ENCODE assay signal across 1 cellular context in genomic region chr13:26253787-26254582, GRCh38.
TF ChIP-seq lines count a peak whose summit lies in the region.

TSS of gene CDK8 (plus strand) at chr13:26254129. CDS start at chr13:26254642, 513 bp downstream.

TF ChIP-seq in HepG2, 621 proteins besides CTCF, POLR2A, EP300 and RAD21 (continued from another document and continues in another):
- TF ChIP-seq MBD4 (IDR thresholded peaks at IDR 0.05; ENCODE audit: borderline replicate concordance, low read length): no peak
- no peak for TF ChIP-seq KDM3A (CRISPR knock-in tag; IDR thresholded peaks at IDR 0.05; ENCODE audit: low read depth)
- no peak for TF ChIP-seq CENPT (CRISPR knock-in tag; IDR thresholded peaks at IDR 0.05; ENCODE audit: low read depth)
- TF ChIP-seq CHD4 (IDR thresholded peaks at IDR 0.05; ENCODE audit: borderline replicate concordance, low read length): no peak
- no peak for TF ChIP-seq SMARCC2 (IDR thresholded peaks at IDR 0.05)
- no peak for TF ChIP-seq NFE2L1 (CRISPR knock-in tag; IDR thresholded peaks at IDR 0.05; ENCODE audit: borderline replicate concordance)
- no peak for TF ChIP-seq ARHGAP35 (CRISPR knock-in tag; IDR thresholded peaks at IDR 0.05; ENCODE audit: borderline replicate concordance)
- TF ChIP-seq PBX3 (CRISPR knock-in tag; IDR thresholded peaks at IDR 0.05; ENCODE audit: borderline replicate concordance): no peak
- TF ChIP-seq ZNF230 (CRISPR knock-in tag; IDR thresholded peaks at IDR 0.05): peak; percentile 56; the same call in 1 of the 2 replicates
- no peak for TF ChIP-seq ATF7 (IDR thresholded peaks at IDR 0.05)
- TF ChIP-seq ATF7 (CRISPR knock-in tag; IDR thresholded peaks at IDR 0.05): no peak
- no peak for TF ChIP-seq PBX2 (CRISPR knock-in tag; IDR thresholded peaks at IDR 0.05)
- TF ChIP-seq KDM5B (CRISPR knock-in tag; IDR thresholded peaks at IDR 0.05; ENCODE audit: borderline replicate concordance): peak; percentile 30; the same call in 1 of the 2 replicates
- TF ChIP-seq ZNF580 (CRISPR knock-in tag; IDR thresholded peaks at IDR 0.05; ENCODE audit: borderline replicate concordance, low read depth): no peak
- TF ChIP-seq ZNF879 (CRISPR knock-in tag; IDR thresholded peaks at IDR 0.05): no peak
- peak; percentile 49; the same call in 1 of the 2 replicates for TF ChIP-seq ZFP36L1 (CRISPR knock-in tag; IDR thresholded peaks at IDR 0.05)
- TF ChIP-seq ZNF781 (CRISPR knock-in tag; IDR thresholded peaks at IDR 0.05; ENCODE audit: borderline replicate concordance, not compliant biosample characterization): no peak
- peak; percentile 86 for TF ChIP-seq SP5 (CRISPR knock-in tag; IDR thresholded peaks at IDR 0.05; ENCODE audit: borderline replicate concordance, low read depth)
- no peak for TF ChIP-seq CBX2 (IDR thresholded peaks at IDR 0.05; ENCODE audit: low read depth, low read length)
- TF ChIP-seq CBX2 (CRISPR knock-in tag; IDR thresholded peaks at IDR 0.05; ENCODE audit: low read depth): no peak
- TF ChIP-seq ZNF432 (CRISPR knock-in tag; IDR thresholded peaks at IDR 0.05; ENCODE audit: borderline replicate concordance): no peak
- TF ChIP-seq BRF2 (CRISPR knock-in tag; IDR thresholded peaks at IDR 0.05): no peak
- TF ChIP-seq ZNF281 (CRISPR knock-in tag; IDR thresholded peaks at IDR 0.05; ENCODE audit: borderline replicate concordance): no peak; the same call in 1 of the 2 replicates
- TF ChIP-seq ZBTB33 (CRISPR knock-in tag; IDR thresholded peaks at IDR 0.05): 0 out of 2 replicates have a peak, but pooled peaks have one; percentile 6
- TF ChIP-seq TSC22D2 (CRISPR knock-in tag; IDR thresholded peaks at IDR 0.05; ENCODE audit: borderline replicate concordance): no peak
- TF ChIP-seq ZBTB1 (CRISPR knock-in tag; IDR thresholded peaks at IDR 0.05; ENCODE audit: borderline replicate concordance): no peak
- TF ChIP-seq MLX (CRISPR knock-in tag; IDR thresholded peaks at IDR 0.05): no peak
- TF ChIP-seq ZBTB8A (CRISPR knock-in tag; IDR thresholded peaks at IDR 0.05; ENCODE audit: borderline replicate concordance, low read depth): no peak
- TF ChIP-seq SRSF1 (optimal IDR thresholded peaks at IDR 0.05; ENCODE audit: low read depth, low read length): no peak
- TF ChIP-seq PCBP2 (optimal IDR thresholded peaks at IDR 0.05; ENCODE audit: low read depth, low read length, poor library complexity, severe bottlenecking): no peak
- TF ChIP-seq RBFOX2 (IDR thresholded peaks at IDR 0.05; ENCODE audit: low read depth, low read length): peak; percentile 83
- no peak for TF ChIP-seq ZNF407 (CRISPR knock-in tag; IDR thresholded peaks at IDR 0.05; ENCODE audit: not compliant biosample characterization)
- peak; percentile 27; the same call in 1 of the 2 replicates for TF ChIP-seq PHF20 (CRISPR knock-in tag; IDR thresholded peaks at IDR 0.05)
- no peak for TF ChIP-seq ZNF17 (CRISPR knock-in tag; IDR thresholded peaks at IDR 0.05)
- TF ChIP-seq ZKSCAN5 (CRISPR knock-in tag; IDR thresholded peaks at IDR 0.05): no peak
- TF ChIP-seq CBFB (CRISPR knock-in tag; IDR thresholded peaks at IDR 0.05): 0 out of 2 replicates have a peak, but pooled peaks have one; percentile 10
- TF ChIP-seq AGO2 (optimal IDR thresholded peaks at IDR 0.05; ENCODE audit: low read depth, low read length): peak; percentile 62
- peak; percentile 64; the same call in 1 of the 3 replicates for TF ChIP-seq MXI1 (IDR thresholded peaks at IDR 0.05; ENCODE audit: borderline replicate concordance, low read depth, low read length)
